In genomic region chr20:542777-543368, GRCh38 we compare ENCODE assay signal across 8 cellular contexts. TPM values are rescaled to one million over a fixed set of nuclear protein-coding genes. Genes with fewer than 3 reads are reported as not detected.
A peak's percentile ranks its signal among the peaks of the same experiment; 100 is the strongest.
DNase-seq lines count a peak whose midpoint lies in the region; ATAC-seq, FAIRE-seq and TF ChIP-seq lines count a peak whose summit lies in the region.

No MANE protein-coding gene starts in this region.

- peaks cover 49% of the 10 kb centered on the region for H4K20me1 ChIP-seq in GM23338 (replicated peaks; ENCODE audit: insufficient read depth)

- H3K4me3 Mint-ChIP-seq in GM23338 = peak overlapping the region; percentile 88

- DNase-seq in GM03348 (ENCODE audit: low spot score) (peak; percentile 23), GM23338 (ENCODE audit: low spot score) (peak; percentile 59), NCI-H526 (lab: John Stamatoyannopoulos, UW) (peak; percentile 61 to 66), epidermal melanocyte (ENCODE audit: insufficient read length, low spot score) (no peak), frontal cortex (ENCODE audit: low spot score in 2 of 2) (no peak)
- peak; percentile 3 for DNase-seq in activated naive CD8-positive, alpha-beta T cell treated with anti-CD3 and anti-CD28 coated beads, Interleukin-2, amount 50 U/mL, for 16 hours (ENCODE audit: low read depth, low spot score)

- no peaks in the 10 kb centered on the region for H3K9me2 ChIP-seq in GM23338 (ENCODE audit: insufficient read depth)

- peak; percentile 47 for ATAC-seq in GM23338

- H3K27me3 ChIP-seq in GM23338 (ENCODE audit: insufficient read depth) (peaks cover 9% of the 10 kb centered on the region; the same call in 1 of the 2 replicates), skeletal muscle tissue (ENCODE audit: control insufficient read depth in 3 of 3, insufficient read depth in 3 of 3, low read length in 3 of 3) (no peaks in the 10 kb centered on the region)

- no peaks in the 10 kb centered on the region for H3K9me3 ChIP-seq in skeletal muscle tissue (ENCODE audit: control insufficient read depth in 3 of 3, low read length in 3 of 3)

- H2AFZ ChIP-seq in GM23338 = no peak overlapping the region

- no peaks in the 10 kb centered on the region for H3K36me3 ChIP-seq in GM23338 (ENCODE audit: insufficient read depth)
- H3K36me3 ChIP-seq in skeletal muscle tissue (ENCODE audit: control insufficient read depth in 3 of 3, insufficient read depth in 3 of 3, low read length in 3 of 3) = no peaks in the 10 kb centered on the region

- H3K36me3 Mint-ChIP-seq in GM23338 (ENCODE audit: low read depth) = peaks cover 28% of the 10 kb centered on the region

- peak overlapping the region; percentile 88 to 94 (median 91) for H3K9ac ChIP-seq in skeletal muscle tissue (ENCODE audit: low read depth in 1 of 3, low read length in 3 of 3)

- H3K4me1 Mint-ChIP-seq in GM23338 = peaks cover 51% of the 10 kb centered on the region

- peak overlapping the region; percentile 61 for H3K27ac Mint-ChIP-seq in GM23338

- peaks cover 56% of the 10 kb centered on the region for H3K79me2 ChIP-seq in GM23338 (replicated peaks; ENCODE audit: insufficient read depth)

- H3K27ac ChIP-seq in GM23338 (ENCODE audit: low read depth) (peak overlapping the region; percentile 93), skeletal muscle tissue (ENCODE audit: low read depth, low read length) (peak overlapping the region; percentile 90)

- H3K27me3 Mint-ChIP-seq in GM23338 (ENCODE audit: insufficient read depth, low read depth, poor library complexity) = peaks cover 5% of the 10 kb centered on the region

- FAIRE-seq in frontal cortex (lab: Jason Lieb, UNC) = no peak

- H3F3A ChIP-seq in GM23338 (replicated peaks; ENCODE audit: low read depth) = no peaks in the 10 kb centered on the region

- H3K9me3 Mint-ChIP-seq in GM23338 = peaks cover 3% of the 10 kb centered on the region; the same call in 1 of the 3 replicates

- peak overlapping the region; percentile 92 for H3K4me2 ChIP-seq in GM23338

- H3K4me1 ChIP-seq in GM23338 (ENCODE audit: insufficient read depth) (peaks cover 38% of the 10 kb centered on the region), skeletal muscle tissue (ENCODE audit: control insufficient read depth in 3 of 3, insufficient read depth in 3 of 3, low read length in 3 of 3) (peaks cover 9 to 33% (median 24%) of the 10 kb centered on the region in 3 donors)

- H3K4me3 ChIP-seq in GM23338 = peak overlapping the region; percentile 98
- peak overlapping the region; percentile 96 for H3K4me3 ChIP-seq in iPS-11a (ENCODE audit: low read depth, low read length)
- H3K4me3 ChIP-seq in skeletal muscle tissue (ENCODE audit: low read length in 3 of 3) = peak overlapping the region; percentile 83 to 88 (median 87)

- TF ChIP-seq CTCF in GM23338 (conservative IDR thresholded peaks at IDR 0.05; ENCODE audit: low read depth in 2 of 2) = no peak

TF ChIP-seq in GM23338, 12 proteins besides CTCF, POLR2A, EP300 and RAD21 (continues in another document):
- TF ChIP-seq, protein P1, sequence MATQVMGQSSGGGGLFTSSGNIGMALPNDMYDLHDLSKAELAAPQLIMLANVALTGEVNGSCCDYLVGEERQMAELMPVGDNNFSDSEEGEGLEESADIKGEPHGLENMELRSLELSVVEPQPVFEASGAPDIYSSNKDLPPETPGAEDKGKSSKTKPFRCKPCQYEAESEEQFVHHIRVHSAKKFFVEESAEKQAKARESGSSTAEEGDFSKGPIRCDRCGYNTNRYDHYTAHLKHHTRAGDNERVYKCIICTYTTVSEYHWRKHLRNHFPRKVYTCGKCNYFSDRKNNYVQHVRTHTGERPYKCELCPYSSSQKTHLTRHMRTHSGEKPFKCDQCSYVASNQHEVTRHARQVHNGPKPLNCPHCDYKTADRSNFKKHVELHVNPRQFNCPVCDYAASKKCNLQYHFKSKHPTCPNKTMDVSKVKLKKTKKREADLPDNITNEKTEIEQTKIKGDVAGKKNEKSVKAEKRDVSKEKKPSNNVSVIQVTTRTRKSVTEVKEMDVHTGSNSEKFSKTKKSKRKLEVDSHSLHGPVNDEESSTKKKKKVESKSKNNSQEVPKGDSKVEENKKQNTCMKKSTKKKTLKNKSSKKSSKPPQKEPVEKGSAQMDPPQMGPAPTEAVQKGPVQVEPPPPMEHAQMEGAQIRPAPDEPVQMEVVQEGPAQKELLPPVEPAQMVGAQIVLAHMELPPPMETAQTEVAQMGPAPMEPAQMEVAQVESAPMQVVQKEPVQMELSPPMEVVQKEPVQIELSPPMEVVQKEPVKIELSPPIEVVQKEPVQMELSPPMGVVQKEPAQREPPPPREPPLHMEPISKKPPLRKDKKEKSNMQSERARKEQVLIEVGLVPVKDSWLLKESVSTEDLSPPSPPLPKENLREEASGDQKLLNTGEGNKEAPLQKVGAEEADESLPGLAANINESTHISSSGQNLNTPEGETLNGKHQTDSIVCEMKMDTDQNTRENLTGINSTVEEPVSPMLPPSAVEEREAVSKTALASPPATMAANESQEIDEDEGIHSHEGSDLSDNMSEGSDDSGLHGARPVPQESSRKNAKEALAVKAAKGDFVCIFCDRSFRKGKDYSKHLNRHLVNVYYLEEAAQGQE (IDR thresholded peaks at IDR 0.05; ENCODE audit: unreplicated experiment) = no peak
- TF ChIP-seq NANOG (IDR thresholded peaks at IDR 0.05; ENCODE audit: borderline replicate concordance) (no peak), JUNB (IDR thresholded peaks at IDR 0.05; ENCODE audit: unreplicated experiment) (no peak), ETS1 (IDR thresholded peaks at IDR 0.05) (no peak), POLR2AphosphoS5 (IDR thresholded peaks at IDR 0.05; ENCODE audit: low read depth) (no peak), CREB1 (CRISPR knock-in tag; IDR thresholded peaks at IDR 0.05; ENCODE audit: low read depth) (no peak), EZH2phosphoT487 (IDR thresholded peaks at IDR 0.05; ENCODE audit: unreplicated experiment) (no peak), ZNF114 (CRISPR knock-in tag; IDR thresholded peaks at IDR 0.05) (no peak), EZH2 (IDR thresholded peaks at IDR 0.05; ENCODE audit: low read depth, unreplicated experiment) (no peak), ZNF331 (CRISPR knock-in tag; IDR thresholded peaks at IDR 0.05; ENCODE audit: low read depth) (no peak)

RNA-seq across cellular contexts. Expression of gene CSNK2A1, which starts 0.7 kb away (rescaled TPM):
- 244 and 252 TPM in 2 replicates for total RNA-seq in GM23338 (2014; rRNA removed; shearing (Covaris generic))
- polyA plus RNA-seq in GM23338 (2016; fragmentation: Nextera tagmentation; extraction: Ambion mirVana) = 73.2 and 85.1 TPM in 2 replicates
- total RNA-seq in skeletal muscle tissue (112 TPM), frontal cortex (179 TPM)

Comparison
In these comparisons a context has a peak if more than half of its experiments do, and no peak if none do; other contexts are left out.
1. DNase-seq: peak in GM03348 (single experiment), GM23338 (single experiment), NCI-H526 (2 of 2) and activated naive CD8-positive, alpha-beta T cell treated with anti-CD3 and anti-CD28 coated beads, Interleukin-2, amount 50 U/mL, for 16 hours (single experiment); none in epidermal melanocyte (single experiment) and frontal cortex (0 of 2).
2. Peak in every context shown above with its lines, with median percentiles within 50 percentile points of each other: H3K4me3 ChIP-seq.